Comparison of ENCODE assay signal across 16 cellular contexts in the genomic region with DNA sequence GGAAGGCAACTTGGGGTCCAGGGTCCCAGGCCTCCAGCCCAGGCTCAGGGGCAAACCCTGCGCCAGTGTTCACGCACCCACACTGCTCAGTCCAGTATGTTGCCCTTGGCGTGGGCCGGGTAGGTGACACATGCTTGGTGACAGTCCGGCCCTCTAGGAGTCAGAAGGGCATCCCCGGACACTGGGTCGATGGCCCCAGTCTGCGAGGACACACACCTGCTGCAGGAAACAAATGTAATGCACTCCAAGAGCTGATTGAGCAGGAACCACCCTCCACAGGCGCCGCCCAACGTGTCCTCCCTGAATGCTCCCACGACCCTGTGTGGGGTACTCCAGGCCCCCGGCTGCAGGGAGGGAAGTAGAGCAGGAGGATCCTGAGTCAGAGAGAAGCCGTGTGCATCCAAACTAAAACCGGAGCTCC.
A peak's percentile ranks its signal among the peaks of the same experiment; 100 is the strongest.
DNase-seq lines count a peak whose midpoint lies in the region; ATAC-seq and TF ChIP-seq lines count a peak whose summit lies in the region.
"Had no signal": no experiment of that assay in that cellular context is flagged by ENCODE, and none has a peak within 500 bp of the region (broad histone marks: within the 10 kb centered on the region; RNA-seq: fewer than 3 reads in every experiment).

No MANE protein-coding gene starts in this region.

- H3K27me3 Mint-ChIP-seq in chondrocyte (ENCODE audit: low read depth): peaks cover 18% of the 10 kb centered on the region
- H3K27me3 Mint-ChIP-seq: CD4-positive, alpha-beta T cell had no signal

- no peak overlapping the region for H3K27ac Mint-ChIP-seq in chondrocyte (ENCODE audit: unreplicated experiment)
- H3K27ac Mint-ChIP-seq: CD4-positive, alpha-beta T cell; stimulated activated memory B cell treated with anti-CD40 and anti-IgM and Interleukin-4, amounts not matched to agents 10 μg/mL and 1 μg/mL and 100 μg/mL, for 72 hours had no signal

- no peaks in the 10 kb centered on the region for H3K36me3 ChIP-seq in lower lobe of right lung
- H3K36me3 ChIP-seq: transverse colon had no signal

- peak; percentile 40 for DNase-seq in activated CD8-positive, alpha-beta memory T cell treated with anti-CD3 and anti-CD28 coated beads for 24 hours
- no peak for DNase-seq in activated CD8-positive, alpha-beta memory T cell treated with anti-CD3 and anti-CD28 coated beads, Interleukin-2, amount 50 U/mL, for 4 hours
- DNase-seq in chondrocyte (ENCODE audit: low spot score) (peak; percentile 82), lower lobe of right lung (no peak), NCI-H2081 treated with DMSO at 0.1 percent for 48 hours (lab: John Stamatoyannopoulos, UW) (no peak)
- DNase-seq in stimulated activated CD8-positive, alpha-beta memory T cell treated with anti-CD3 and anti-CD28 coated beads, Interleukin-4, amount 100 ng/mL, for 48 hours: peak; percentile 12
- no peak for DNase-seq in central memory CD4-positive, alpha-beta T cell
- no peak for DNase-seq in activated CD4-positive, alpha-beta T cell treated with anti-CD3 and anti-CD28 coated beads, Interleukin-2, amount 50 U/mL, for 1 hour
- DNase-seq: activated CD4-positive, alpha-beta T cell treated with anti-CD3 and anti-CD28 coated beads, Interleukin-2, amount 50 U/mL, for 4 hours; HCEC 1CT; Karpas-422; NCI-H2171 treated with DMSO at 0.1 percent for 48 hours had no signal

- no peaks in the 10 kb centered on the region for H3K9me3 Mint-ChIP-seq in chondrocyte (ENCODE audit: low read depth)
- H3K9me3 Mint-ChIP-seq: CD4-positive, alpha-beta T cell; central memory CD8-positive, alpha-beta T cell; stimulated activated memory B cell treated with anti-CD40 and anti-IgM and Interleukin-4, amounts not matched to agents 10 μg/mL and 1 μg/mL and 100 μg/mL, for 72 hours had no signal

- no peak overlapping the region for H3K27ac ChIP-seq in lower lobe of right lung
- H3K27ac ChIP-seq: transverse colon had no signal

- H3K9me3 ChIP-seq in lower lobe of right lung: no peaks in the 10 kb centered on the region
- H3K9me3 ChIP-seq: transverse colon had no signal

- TF ChIP-seq CTCF in chondrocyte (IDR thresholded peaks at IDR 0.05) (no peak), lower lobe of right lung (IDR thresholded peaks at IDR 0.05) (no peak)

- no peaks in the 10 kb centered on the region for H3K36me3 Mint-ChIP-seq in chondrocyte (ENCODE audit: low read depth)
- H3K36me3 Mint-ChIP-seq: stimulated activated memory B cell treated with anti-CD40 and anti-IgM and Interleukin-4, amounts not matched to agents 10 μg/mL and 1 μg/mL and 100 μg/mL, for 72 hours had no signal

- H3K4me1 ChIP-seq in lower lobe of right lung: peaks cover 10% of the 10 kb centered on the region

- H3K4me1 Mint-ChIP-seq in chondrocyte (ENCODE audit: low read depth): peaks cover 6% of the 10 kb centered on the region
- H3K4me1 Mint-ChIP-seq: central memory CD8-positive, alpha-beta T cell had no signal

- intact Hi-C loops in lower lobe of right lung (cut with DNase I): no loop called here

- ATAC-seq in lower lobe of right lung: peak; percentile 16 to 50
- ATAC-seq: stimulated activated memory B cell treated with anti-CD40 and anti-IgM and Interleukin-4, amounts not matched to agents 10 μg/mL and 1 μg/mL and 100 μg/mL, for 72 hours had no signal

- H3K4me3 Mint-ChIP-seq in chondrocyte (ENCODE audit: unreplicated experiment): no peak overlapping the region
- H3K4me3 Mint-ChIP-seq: CD4-positive, alpha-beta T cell; central memory CD8-positive, alpha-beta T cell; stimulated activated memory B cell treated with anti-CD40 and anti-IgM and Interleukin-4, amounts not matched to agents 10 μg/mL and 1 μg/mL and 100 μg/mL, for 72 hours had no signal

- no peak overlapping the region for H3K4me3 ChIP-seq in lower lobe of right lung
- H3K4me3 ChIP-seq: transverse colon had no signal

- no peaks in the 10 kb centered on the region for H3K27me3 ChIP-seq in lower lobe of right lung (ENCODE audit: low read depth)
- H3K27me3 ChIP-seq: transverse colon had no signal

Comparison
In these comparisons a context has a peak if more than half of its experiments do, and no peak if none do; other contexts are left out.
1. DNase-seq: peak in activated CD8-positive, alpha-beta memory T cell treated with anti-CD3 and anti-CD28 coated beads for 24 hours (single experiment), chondrocyte (single experiment) and stimulated activated CD8-positive, alpha-beta memory T cell treated with anti-CD3 and anti-CD28 coated beads, Interleukin-4, amount 100 ng/mL, for 48 hours (single experiment); none in activated CD8-positive, alpha-beta memory T cell treated with anti-CD3 and anti-CD28 coated beads, Interleukin-2, amount 50 U/mL, for 4 hours (single experiment), lower lobe of right lung (single experiment), central memory CD4-positive, alpha-beta T cell (single experiment), NCI-H2081 treated with DMSO at 0.1 percent for 48 hours (single experiment) and activated CD4-positive, alpha-beta T cell treated with anti-CD3 and anti-CD28 coated beads, Interleukin-2, amount 50 U/mL, for 1 hour (single experiment).